16 cellular contexts compared by ENCODE assay signal in the genomic region with DNA sequence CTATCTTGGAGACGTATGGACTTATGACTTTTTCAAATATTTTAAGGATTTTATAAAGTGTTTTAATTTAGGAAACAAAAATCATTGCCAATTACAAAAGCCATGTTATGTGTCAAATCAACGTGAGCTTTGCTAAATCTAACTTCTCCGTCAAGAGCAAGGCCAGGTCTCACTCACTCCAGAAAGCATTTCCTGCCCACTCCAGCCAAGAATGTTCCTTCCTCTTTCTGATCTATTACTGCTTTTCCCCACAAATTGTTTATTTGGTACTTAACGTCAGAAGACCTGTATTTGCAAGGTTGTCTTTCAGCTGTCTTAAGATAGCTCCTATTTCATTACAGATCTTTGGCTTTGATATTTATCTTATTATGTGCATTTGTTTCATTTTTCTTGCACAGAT.
A peak's percentile ranks its signal among the peaks of the same experiment; 100 is the strongest.
DNase-seq lines count a peak whose midpoint lies in the region; TF ChIP-seq lines count a peak whose summit lies in the region.
"Had no signal": no experiment of that assay in that cellular context is flagged by ENCODE, and none has a peak within 500 bp of the region (broad histone marks: within the 10 kb centered on the region; RNA-seq: fewer than 3 reads in every experiment).

No MANE protein-coding gene starts in this region.

- H2AFZ ChIP-seq in parathyroid adenoma (peak overlapping the region; percentile 2), smooth muscle cell (ENCODE audit: low read depth) (no peak overlapping the region)

- H3F3A ChIP-seq in smooth muscle cell (ENCODE audit: low read depth) = no peaks in the 10 kb centered on the region

- H3K27me3 ChIP-seq in parathyroid adenoma (ENCODE audit: control insufficient read depth, insufficient read depth, low read length) (no peaks in the 10 kb centered on the region), smooth muscle cell (ENCODE audit: low read depth) (no peaks in the 10 kb centered on the region)
- H3K27me3 ChIP-seq: ovary, upper lobe of left lung had no signal

- no peaks in the 10 kb centered on the region for H4K20me1 ChIP-seq in smooth muscle cell (ENCODE audit: low read depth)

- no peak overlapping the region for H3K4me2 ChIP-seq in parathyroid adenoma (ENCODE audit: low read length)
- H3K4me2 ChIP-seq in smooth muscle cell = no peak overlapping the region

- H3K4me1 ChIP-seq in parathyroid adenoma (no peaks in the 10 kb centered on the region), smooth muscle cell (ENCODE audit: low read depth) (peaks cover 5% of the 10 kb centered on the region)
- H3K4me1 ChIP-seq: upper lobe of left lung had no signal

- 52% methylated on average over 4 of the region's 4 CpGs for WGBS in smooth muscle cell (ENCODE audit: low lambda C conversion rate)

- TF ChIP-seq CTCF in choroid plexus epithelial cell (conservative IDR thresholded peaks at IDR 0.05; ENCODE audit: low read depth, low read length) = no peak
- TF ChIP-seq CTCF in parathyroid adenoma (IDR thresholded peaks at IDR 0.05) = no peak
- TF ChIP-seq CTCF in smooth muscle cell (IDR thresholded peaks at IDR 0.05; ENCODE audit: borderline replicate concordance, insufficient read depth, poor library complexity, severe bottlenecking) = no peak

- H3K9me3 ChIP-seq in parathyroid adenoma (ENCODE audit: control insufficient read depth, low read length) = no peaks in the 10 kb centered on the region
- H3K9me3 ChIP-seq in smooth muscle cell (replicated peaks; ENCODE audit: low read depth) = no peaks in the 10 kb centered on the region
- H3K9me3 ChIP-seq: ovary, upper lobe of left lung had no signal

- H3K79me2 ChIP-seq in parathyroid adenoma (no peaks in the 10 kb centered on the region), smooth muscle cell (ENCODE audit: low read depth) (no peaks in the 10 kb centered on the region)

- H3K36me3 ChIP-seq in parathyroid adenoma (ENCODE audit: control insufficient read depth, insufficient read depth, low read length) = no peaks in the 10 kb centered on the region
- H3K36me3 ChIP-seq in smooth muscle cell (ENCODE audit: low read depth) = no peaks in the 10 kb centered on the region
- H3K36me3 ChIP-seq: ovary, upper lobe of left lung, WERI-Rb-1 had no signal

- H3K9ac ChIP-seq in parathyroid adenoma (no peak overlapping the region), smooth muscle cell (ENCODE audit: low read depth) (no peak overlapping the region)

- H3K4me3 ChIP-seq in choroid plexus epithelial cell (ENCODE audit: low read depth, low read length) (no peak overlapping the region), parathyroid adenoma (ENCODE audit: low read depth, low read length) (no peak overlapping the region), smooth muscle cell (no peak overlapping the region)
- H3K4me3 ChIP-seq: ovary, upper lobe of left lung had no signal

- no peak overlapping the region for H3K27ac ChIP-seq in parathyroid adenoma
- H3K27ac ChIP-seq in smooth muscle cell (ENCODE audit: low read depth) = no peak overlapping the region
- H3K27ac ChIP-seq: ovary, upper lobe of left lung, WERI-Rb-1 had no signal

- DNase-seq in SKM-1 treated with dmso at 0.1 percent for 144 hours (lab: John Stamatoyannopoulos, UW; ENCODE audit: unreplicated experiment) (peak; percentile 48), SKM-1 (lab: John Stamatoyannopoulos, UW; ENCODE audit: unreplicated experiment) (no peak), NOMO-1 treated with DMSO at 0.1 percent for 48 hours (lab: John Stamatoyannopoulos, UW; ENCODE audit: unreplicated experiment) (peak; percentile 58), choroid plexus epithelial cell (ENCODE audit: low read depth) (peak; percentile 77), smooth muscle cell (lab: John Stamatoyannopoulos, UW; ENCODE audit: unreplicated experiment) (no peak), germinal center (ENCODE audit: low spot score) (no peak), NCI-H1048 (lab: John Stamatoyannopoulos, UW) (no peak)
- DNase-seq: activated CD4-positive, alpha-beta T cell treated with anti-CD3 and anti-CD28 coated beads, Interleukin-2, amount 10 ng/mL, durations not matched to agents 7 days and 5 days; mammary epithelial cell; NCI-H1694; ovary; PC-3; SHP77 treated with DMSO at 0.1 percent for 48 hours; upper lobe of left lung; WERI-Rb-1 had no signal

Comparison
In these comparisons a context has a peak if more than half of its experiments do, and no peak if none do; other contexts are left out.
1. DNase-seq: peak in SKM-1 treated with dmso at 0.1 percent for 144 hours (single experiment), NOMO-1 treated with DMSO at 0.1 percent for 48 hours (single experiment) and choroid plexus epithelial cell (single experiment); none in SKM-1 (single experiment), smooth muscle cell (single experiment), germinal center (single experiment) and NCI-H1048 (single experiment).